ENCODE assay signal across 1 cellular context in the genomic region with DNA sequence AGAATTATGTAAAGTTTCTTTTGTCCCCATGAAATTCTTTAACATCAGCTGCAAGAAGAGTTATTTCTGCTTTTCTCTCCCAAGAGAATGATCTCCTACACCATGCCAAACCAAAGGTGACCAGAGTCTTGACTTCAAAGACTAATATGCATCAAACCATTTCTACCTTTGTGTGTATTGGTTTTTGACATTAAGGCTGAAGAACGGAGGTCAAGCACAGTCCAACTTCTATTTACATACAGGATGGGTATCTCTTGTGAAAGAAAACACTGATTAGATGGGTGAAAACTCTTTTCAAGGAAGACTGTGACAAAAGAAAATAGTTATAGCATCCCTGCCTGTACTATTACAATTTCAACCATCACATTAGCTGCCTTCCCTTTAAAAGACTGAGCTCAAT.
A peak's percentile ranks its signal among the peaks of the same experiment; 100 is the strongest.
TF ChIP-seq lines count a peak whose summit lies in the region.

No MANE protein-coding gene starts in this region.

TF ChIP-seq in HepG2, 621 proteins besides CTCF, POLR2A, EP300 and RAD21 (continues in another document):
- no peak for TF ChIP-seq HNRNPH1 (optimal IDR thresholded peaks at IDR 0.05; ENCODE audit: low read depth, low read length)
- TF ChIP-seq ZNF761 (CRISPR knock-in tag; conservative IDR thresholded peaks at IDR 0.05): no peak
- TF ChIP-seq, protein P1, sequence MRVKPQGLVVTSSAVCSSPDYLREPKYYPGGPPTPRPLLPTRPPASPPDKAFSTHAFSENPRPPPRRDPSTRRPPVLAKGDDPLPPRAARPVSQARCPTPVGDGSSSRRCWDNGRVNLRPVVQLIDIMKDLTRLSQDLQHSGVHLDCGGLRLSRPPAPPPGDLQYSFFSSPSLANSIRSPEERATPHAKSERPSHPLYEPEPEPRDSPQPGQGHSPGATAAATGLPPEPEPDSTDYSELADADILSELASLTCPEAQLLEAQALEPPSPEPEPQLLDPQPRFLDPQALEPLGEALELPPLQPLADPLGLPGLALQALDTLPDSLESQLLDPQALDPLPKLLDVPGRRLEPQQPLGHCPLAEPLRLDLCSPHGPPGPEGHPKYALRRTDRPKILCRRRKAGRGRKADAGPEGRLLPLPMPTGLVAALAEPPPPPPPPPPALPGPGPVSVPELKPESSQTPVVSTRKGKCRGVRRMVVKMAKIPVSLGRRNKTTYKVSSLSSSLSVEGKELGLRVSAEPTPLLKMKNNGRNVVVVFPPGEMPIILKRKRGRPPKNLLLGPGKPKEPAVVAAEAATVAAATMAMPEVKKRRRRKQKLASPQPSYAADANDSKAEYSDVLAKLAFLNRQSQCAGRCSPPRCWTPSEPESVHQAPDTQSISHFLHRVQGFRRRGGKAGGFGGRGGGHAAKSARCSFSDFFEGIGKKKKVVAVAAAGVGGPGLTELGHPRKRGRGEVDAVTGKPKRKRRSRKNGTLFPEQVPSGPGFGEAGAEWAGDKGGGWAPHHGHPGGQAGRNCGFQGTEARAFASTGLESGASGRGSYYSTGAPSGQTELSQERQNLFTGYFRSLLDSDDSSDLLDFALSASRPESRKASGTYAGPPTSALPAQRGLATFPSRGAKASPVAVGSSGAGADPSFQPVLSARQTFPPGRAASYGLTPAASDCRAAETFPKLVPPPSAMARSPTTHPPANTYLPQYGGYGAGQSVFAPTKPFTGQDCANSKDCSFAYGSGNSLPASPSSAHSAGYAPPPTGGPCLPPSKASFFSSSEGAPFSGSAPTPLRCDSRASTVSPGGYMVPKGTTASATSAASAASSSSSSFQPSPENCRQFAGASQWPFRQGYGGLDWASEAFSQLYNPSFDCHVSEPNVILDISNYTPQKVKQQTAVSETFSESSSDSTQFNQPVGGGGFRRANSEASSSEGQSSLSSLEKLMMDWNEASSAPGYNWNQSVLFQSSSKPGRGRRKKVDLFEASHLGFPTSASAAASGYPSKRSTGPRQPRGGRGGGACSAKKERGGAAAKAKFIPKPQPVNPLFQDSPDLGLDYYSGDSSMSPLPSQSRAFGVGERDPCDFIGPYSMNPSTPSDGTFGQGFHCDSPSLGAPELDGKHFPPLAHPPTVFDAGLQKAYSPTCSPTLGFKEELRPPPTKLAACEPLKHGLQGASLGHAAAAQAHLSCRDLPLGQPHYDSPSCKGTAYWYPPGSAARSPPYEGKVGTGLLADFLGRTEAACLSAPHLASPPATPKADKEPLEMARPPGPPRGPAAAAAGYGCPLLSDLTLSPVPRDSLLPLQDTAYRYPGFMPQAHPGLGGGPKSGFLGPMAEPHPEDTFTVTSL (CRISPR knock-in tag; IDR thresholded peaks at IDR 0.05; ENCODE audit: borderline replicate concordance): no peak
- TF ChIP-seq, protein P2, sequence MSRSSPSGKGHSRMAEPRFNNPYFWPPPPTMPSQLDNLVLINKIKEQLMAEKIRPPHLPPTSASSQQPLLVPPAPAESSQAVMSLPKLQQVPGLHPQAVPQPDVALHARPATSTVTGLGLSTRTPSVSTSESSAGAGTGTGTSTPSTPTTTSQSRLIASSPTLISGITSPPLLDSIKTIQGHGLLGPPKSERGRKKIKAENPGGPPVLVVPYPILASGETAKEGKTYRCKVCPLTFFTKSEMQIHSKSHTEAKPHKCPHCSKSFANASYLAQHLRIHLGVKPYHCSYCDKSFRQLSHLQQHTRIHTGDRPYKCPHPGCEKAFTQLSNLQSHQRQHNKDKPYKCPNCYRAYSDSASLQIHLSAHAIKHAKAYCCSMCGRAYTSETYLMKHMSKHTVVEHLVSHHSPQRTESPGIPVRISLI (CRISPR knock-in tag; IDR thresholded peaks at IDR 0.05; ENCODE audit: borderline replicate concordance): no peak
- TF ChIP-seq TOPORS (CRISPR knock-in tag; IDR thresholded peaks at IDR 0.05): no peak
- TF ChIP-seq ZNF776 (CRISPR knock-in tag; IDR thresholded peaks at IDR 0.05): no peak
- TF ChIP-seq FOXA3 (CRISPR knock-in tag; IDR thresholded peaks at IDR 0.05): peak; percentile 63
- TF ChIP-seq XRCC5 (optimal IDR thresholded peaks at IDR 0.05; ENCODE audit: low read length): no peak
- TF ChIP-seq, protein P3, sequence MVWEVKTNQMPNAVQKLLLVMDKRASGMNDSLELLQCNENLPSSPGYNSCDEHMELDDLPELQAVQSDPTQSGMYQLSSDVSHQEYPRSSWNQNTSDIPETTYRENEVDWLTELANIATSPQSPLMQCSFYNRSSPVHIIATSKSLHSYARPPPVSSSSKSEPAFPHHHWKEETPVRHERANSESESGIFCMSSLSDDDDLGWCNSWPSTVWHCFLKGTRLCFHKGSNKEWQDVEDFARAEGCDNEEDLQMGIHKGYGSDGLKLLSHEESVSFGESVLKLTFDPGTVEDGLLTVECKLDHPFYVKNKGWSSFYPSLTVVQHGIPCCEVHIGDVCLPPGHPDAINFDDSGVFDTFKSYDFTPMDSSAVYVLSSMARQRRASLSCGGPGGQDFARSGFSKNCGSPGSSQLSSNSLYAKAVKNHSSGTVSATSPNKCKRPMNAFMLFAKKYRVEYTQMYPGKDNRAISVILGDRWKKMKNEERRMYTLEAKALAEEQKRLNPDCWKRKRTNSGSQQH (CRISPR knock-in tag; IDR thresholded peaks at IDR 0.05; ENCODE audit: low read depth): no peak
- no peak for TF ChIP-seq SUZ12 (IDR thresholded peaks at IDR 0.05; ENCODE audit: low read depth, low read length)
- no peak for TF ChIP-seq ZNF556 (CRISPR knock-in tag; IDR thresholded peaks at IDR 0.05; ENCODE audit: borderline replicate concordance)
- TF ChIP-seq ESRRA (CRISPR knock-in tag; IDR thresholded peaks at IDR 0.05; ENCODE audit: low read depth): no peak
- no peak for TF ChIP-seq ZNF772 (CRISPR knock-in tag; IDR thresholded peaks at IDR 0.05)
- TF ChIP-seq NKX3-1 (CRISPR knock-in tag; IDR thresholded peaks at IDR 0.05): no peak
- no peak for TF ChIP-seq ZNF207 (IDR thresholded peaks at IDR 0.05; ENCODE audit: borderline replicate concordance)
- no peak for TF ChIP-seq ZMAT3 (CRISPR knock-in tag; conservative IDR thresholded peaks at IDR 0.05)
- TF ChIP-seq ZNF432 (CRISPR knock-in tag; IDR thresholded peaks at IDR 0.05; ENCODE audit: borderline replicate concordance): no peak
- TF ChIP-seq CCDC6 (CRISPR knock-in tag; IDR thresholded peaks at IDR 0.05): no peak
- no peak for TF ChIP-seq PTBP1 (IDR thresholded peaks at IDR 0.05; ENCODE audit: low read depth, low read length, poor library complexity, severe bottlenecking)
- TF ChIP-seq KDM5B (CRISPR knock-in tag; IDR thresholded peaks at IDR 0.05; ENCODE audit: borderline replicate concordance): no peak
- TF ChIP-seq TEAD3 (CRISPR knock-in tag; optimal IDR thresholded peaks at IDR 0.05; ENCODE audit: borderline replicate concordance): no peak
- TF ChIP-seq SMAD1 (CRISPR knock-in tag; IDR thresholded peaks at IDR 0.05; ENCODE audit: borderline replicate concordance, low read depth): no peak
- TF ChIP-seq, protein P4, sequence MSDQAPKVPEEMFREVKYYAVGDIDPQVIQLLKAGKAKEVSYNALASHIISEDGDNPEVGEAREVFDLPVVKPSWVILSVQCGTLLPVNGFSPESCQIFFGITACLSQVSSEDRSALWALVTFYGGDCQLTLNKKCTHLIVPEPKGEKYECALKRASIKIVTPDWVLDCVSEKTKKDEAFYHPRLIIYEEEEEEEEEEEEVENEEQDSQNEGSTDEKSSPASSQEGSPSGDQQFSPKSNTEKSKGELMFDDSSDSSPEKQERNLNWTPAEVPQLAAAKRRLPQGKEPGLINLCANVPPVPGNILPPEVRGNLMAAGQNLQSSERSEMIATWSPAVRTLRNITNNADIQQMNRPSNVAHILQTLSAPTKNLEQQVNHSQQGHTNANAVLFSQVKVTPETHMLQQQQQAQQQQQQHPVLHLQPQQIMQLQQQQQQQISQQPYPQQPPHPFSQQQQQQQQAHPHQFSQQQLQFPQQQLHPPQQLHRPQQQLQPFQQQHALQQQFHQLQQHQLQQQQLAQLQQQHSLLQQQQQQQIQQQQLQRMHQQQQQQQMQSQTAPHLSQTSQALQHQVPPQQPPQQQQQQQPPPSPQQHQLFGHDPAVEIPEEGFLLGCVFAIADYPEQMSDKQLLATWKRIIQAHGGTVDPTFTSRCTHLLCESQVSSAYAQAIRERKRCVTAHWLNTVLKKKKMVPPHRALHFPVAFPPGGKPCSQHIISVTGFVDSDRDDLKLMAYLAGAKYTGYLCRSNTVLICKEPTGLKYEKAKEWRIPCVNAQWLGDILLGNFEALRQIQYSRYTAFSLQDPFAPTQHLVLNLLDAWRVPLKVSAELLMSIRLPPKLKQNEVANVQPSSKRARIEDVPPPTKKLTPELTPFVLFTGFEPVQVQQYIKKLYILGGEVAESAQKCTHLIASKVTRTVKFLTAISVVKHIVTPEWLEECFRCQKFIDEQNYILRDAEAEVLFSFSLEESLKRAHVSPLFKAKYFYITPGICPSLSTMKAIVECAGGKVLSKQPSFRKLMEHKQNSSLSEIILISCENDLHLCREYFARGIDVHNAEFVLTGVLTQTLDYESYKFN (CRISPR knock-in tag; conservative IDR thresholded peaks at IDR 0.05): 0 out of 2 replicates have a peak, but pooled peaks have one; percentile 13
- TF ChIP-seq GATAD2A (CRISPR knock-in tag; IDR thresholded peaks at IDR 0.05): 0 out of 2 replicates have a peak, but pooled peaks have one; percentile 27
- no peak for TF ChIP-seq ZNF333 (CRISPR knock-in tag; IDR thresholded peaks at IDR 0.05; ENCODE audit: borderline replicate concordance)
- TF ChIP-seq, protein P5, sequence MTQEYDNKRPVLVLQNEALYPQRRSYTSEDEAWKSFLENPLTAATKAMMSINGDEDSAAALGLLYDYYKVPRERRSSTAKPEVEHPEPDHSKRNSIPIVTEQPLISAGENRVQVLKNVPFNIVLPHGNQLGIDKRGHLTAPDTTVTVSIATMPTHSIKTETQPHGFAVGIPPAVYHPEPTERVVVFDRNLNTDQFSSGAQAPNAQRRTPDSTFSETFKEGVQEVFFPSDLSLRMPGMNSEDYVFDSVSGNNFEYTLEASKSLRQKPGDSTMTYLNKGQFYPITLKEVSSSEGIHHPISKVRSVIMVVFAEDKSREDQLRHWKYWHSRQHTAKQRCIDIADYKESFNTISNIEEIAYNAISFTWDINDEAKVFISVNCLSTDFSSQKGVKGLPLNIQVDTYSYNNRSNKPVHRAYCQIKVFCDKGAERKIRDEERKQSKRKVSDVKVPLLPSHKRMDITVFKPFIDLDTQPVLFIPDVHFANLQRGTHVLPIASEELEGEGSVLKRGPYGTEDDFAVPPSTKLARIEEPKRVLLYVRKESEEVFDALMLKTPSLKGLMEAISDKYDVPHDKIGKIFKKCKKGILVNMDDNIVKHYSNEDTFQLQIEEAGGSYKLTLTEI (CRISPR knock-in tag; conservative IDR thresholded peaks at IDR 0.05): no peak
- TF ChIP-seq TBL1XR1 (IDR thresholded peaks at IDR 0.05; ENCODE audit: borderline replicate concordance, low read length, partially characterized antibody): no peak
- no peak for TF ChIP-seq ATAD3A (CRISPR knock-in tag; IDR thresholded peaks at IDR 0.05)
- TF ChIP-seq WIZ (CRISPR knock-in tag; IDR thresholded peaks at IDR 0.05): no peak
- no peak for TF ChIP-seq ARNT (IDR thresholded peaks at IDR 0.05)
- TF ChIP-seq, protein P6, sequence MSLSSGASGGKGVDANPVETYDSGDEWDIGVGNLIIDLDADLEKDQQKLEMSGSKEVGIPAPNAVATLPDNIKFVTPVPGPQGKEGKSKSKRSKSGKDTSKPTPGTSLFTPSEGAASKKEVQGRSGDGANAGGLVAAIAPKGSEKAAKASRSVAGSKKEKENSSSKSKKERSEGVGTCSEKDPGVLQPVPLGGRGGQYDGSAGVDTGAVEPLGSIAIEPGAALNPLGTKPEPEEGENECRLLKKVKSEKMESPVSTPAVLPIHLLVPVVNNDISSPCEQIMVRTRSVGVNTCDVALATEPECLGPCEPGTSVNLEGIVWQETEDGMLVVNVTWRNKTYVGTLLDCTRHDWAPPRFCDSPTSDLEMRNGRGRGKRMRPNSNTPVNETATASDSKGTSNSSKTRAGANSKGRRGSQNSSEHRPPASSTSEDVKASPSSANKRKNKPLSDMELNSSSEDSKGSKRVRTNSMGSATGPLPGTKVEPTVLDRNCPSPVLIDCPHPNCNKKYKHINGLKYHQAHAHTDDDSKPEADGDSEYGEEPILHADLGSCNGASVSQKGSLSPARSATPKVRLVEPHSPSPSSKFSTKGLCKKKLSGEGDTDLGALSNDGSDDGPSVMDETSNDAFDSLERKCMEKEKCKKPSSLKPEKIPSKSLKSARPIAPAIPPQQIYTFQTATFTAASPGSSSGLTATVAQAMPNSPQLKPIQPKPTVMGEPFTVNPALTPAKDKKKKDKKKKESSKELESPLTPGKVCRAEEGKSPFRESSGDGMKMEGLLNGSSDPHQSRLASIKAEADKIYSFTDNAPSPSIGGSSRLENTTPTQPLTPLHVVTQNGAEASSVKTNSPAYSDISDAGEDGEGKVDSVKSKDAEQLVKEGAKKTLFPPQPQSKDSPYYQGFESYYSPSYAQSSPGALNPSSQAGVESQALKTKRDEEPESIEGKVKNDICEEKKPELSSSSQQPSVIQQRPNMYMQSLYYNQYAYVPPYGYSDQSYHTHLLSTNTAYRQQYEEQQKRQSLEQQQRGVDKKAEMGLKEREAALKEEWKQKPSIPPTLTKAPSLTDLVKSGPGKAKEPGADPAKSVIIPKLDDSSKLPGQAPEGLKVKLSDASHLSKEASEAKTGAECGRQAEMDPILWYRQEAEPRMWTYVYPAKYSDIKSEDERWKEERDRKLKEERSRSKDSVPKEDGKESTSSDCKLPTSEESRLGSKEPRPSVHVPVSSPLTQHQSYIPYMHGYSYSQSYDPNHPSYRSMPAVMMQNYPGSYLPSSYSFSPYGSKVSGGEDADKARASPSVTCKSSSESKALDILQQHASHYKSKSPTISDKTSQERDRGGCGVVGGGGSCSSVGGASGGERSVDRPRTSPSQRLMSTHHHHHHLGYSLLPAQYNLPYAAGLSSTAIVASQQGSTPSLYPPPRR (CRISPR knock-in tag; IDR thresholded peaks at IDR 0.05; ENCODE audit: borderline replicate concordance): 0 out of 2 replicates have a peak, but pooled peaks have one; percentile 23
- 0 out of 2 replicates have a peak, but pooled peaks have one; percentile 24 for TF ChIP-seq ZNF205 (CRISPR knock-in tag; IDR thresholded peaks at IDR 0.05)
